In genomic region chr22:45211848-45212247, GRCh38 we compare ENCODE assay signal across 11 cellular contexts. TPM values are rescaled to one million over a fixed set of nuclear protein-coding genes. Genes with fewer than 3 reads are reported as not detected.
A peak's percentile ranks its signal among the peaks of the same experiment; 100 is the strongest.
DNase-seq lines count a peak whose midpoint lies in the region; FAIRE-seq and TF ChIP-seq lines count a peak whose summit lies in the region.
"Had no signal": no experiment of that assay in that cellular context is flagged by ENCODE, and none has a peak within 500 bp of the region (broad histone marks: within the 10 kb centered on the region; RNA-seq: fewer than 3 reads in every experiment).

No MANE protein-coding gene starts in this region.

- peak overlapping the region; percentile 98 for H3K27ac Mint-ChIP-seq in HFFc6

- peak overlapping the region; percentile 36 to 65 (median 44) for H3K4me3 ChIP-seq in breast epithelium
- H3K4me3 ChIP-seq in kidney (ENCODE audit: low read length in 2 of 2) = no peak overlapping the region
- peak overlapping the region; percentile 23 to 63 (median 57) for H3K4me3 ChIP-seq in subcutaneous abdominal adipose tissue (ENCODE audit: low read depth in 1 of 5, low read length in 5 of 5)
- no peak overlapping the region for H3K4me3 ChIP-seq in HAP-1

- no peak overlapping the region for H3K9ac ChIP-seq in kidney (ENCODE audit: low read length in 2 of 2)
- H3K9ac ChIP-seq in subcutaneous abdominal adipose tissue (ENCODE audit: low read length in 5 of 5) = peak overlapping the region in 4 of 5 donors; percentile 13 to 64 (median 40)

- H3K4me1 ChIP-seq in breast epithelium (peaks cover 0 to 9% of the 10 kb centered on the region in 2 donors), kidney (ENCODE audit: control insufficient read depth in 1 of 2, insufficient read depth in 1 of 2, low read depth in 1 of 2, low read length in 2 of 2) (peaks cover 0 to 6% of the 10 kb centered on the region in 2 donors), subcutaneous abdominal adipose tissue (ENCODE audit: control insufficient read depth in 5 of 5, insufficient read depth in 5 of 5, low read length in 5 of 5) (peaks cover 3 to 55% (median 46%) of the 10 kb centered on the region in 5 donors), HAP-1 (no peaks in the 10 kb centered on the region)

- TF ChIP-seq CTCF in HFFc6 (IDR thresholded peaks at IDR 0.05) (no peak), breast epithelium (IDR thresholded peaks at IDR 0.05) (no peak), kidney (IDR thresholded peaks at IDR 0.05; ENCODE audit: borderline replicate concordance, extremely low read depth, insufficient read depth) (no peak)

- H3K36me3 ChIP-seq in breast epithelium (no peaks in the 10 kb centered on the region), kidney (ENCODE audit: control insufficient read depth in 1 of 2, insufficient read depth in 2 of 2, low read length in 2 of 2) (no peaks in the 10 kb centered on the region), subcutaneous abdominal adipose tissue (ENCODE audit: control insufficient read depth in 5 of 5, insufficient read depth in 5 of 5, low read length in 5 of 5) (peaks cover 0 to 21% (median 5%) of the 10 kb centered on the region in 5 donors), HAP-1 (replicated peaks) (no peaks in the 10 kb centered on the region)

- H3K36me3 Mint-ChIP-seq in HFFc6 (ENCODE audit: low read depth) = peaks cover 21% of the 10 kb centered on the region

- intact Hi-C loops in breast epithelium (cut with DNase I; ENCODE audit: low total_unique reads) = no loop called here
- intact Hi-C loops in kidney (cut with DNase I) = no loop called here

- peak overlapping the region; percentile 91 for H3K4me3 Mint-ChIP-seq in HFFc6
- H3K4me3 Mint-ChIP-seq: T-cell had no signal

- H3K27me3 Mint-ChIP-seq in HFFc6 (ENCODE audit: insufficient read depth) = peaks cover 3% of the 10 kb centered on the region
- H3K27me3 Mint-ChIP-seq: T-cell had no signal

- H3K27ac ChIP-seq in breast epithelium (peak overlapping the region; percentile 11 to 87), kidney (ENCODE audit: low read depth in 2 of 2, low read length in 2 of 2) (no peak overlapping the region), subcutaneous abdominal adipose tissue (ENCODE audit: low read depth, low read length) (peak overlapping the region; percentile 65)

- peaks cover 58% of the 10 kb centered on the region for H3K4me1 Mint-ChIP-seq in HFFc6 (ENCODE audit: low read depth)

- H3K9me3 ChIP-seq in breast epithelium (no peaks in the 10 kb centered on the region), kidney (ENCODE audit: control insufficient read depth in 1 of 2, low read length in 2 of 2) (no peaks in the 10 kb centered on the region), subcutaneous abdominal adipose tissue (ENCODE audit: control insufficient read depth in 5 of 5, low read length in 5 of 5) (no peaks in the 10 kb centered on the region), HAP-1 (no peaks in the 10 kb centered on the region)

- no peaks in the 10 kb centered on the region for H3K27me3 ChIP-seq in breast epithelium
- peaks cover 0 to 24% (median 0%) of the 10 kb centered on the region in 5 donors for H3K27me3 ChIP-seq in subcutaneous abdominal adipose tissue (ENCODE audit: control insufficient read depth in 5 of 5, insufficient read depth in 4 of 5, low read length in 5 of 5)
- H3K27me3 ChIP-seq in HAP-1 (ENCODE audit: low read depth) = no peaks in the 10 kb centered on the region

- no peaks in the 10 kb centered on the region for H3K9me3 Mint-ChIP-seq in HFFc6
- H3K9me3 Mint-ChIP-seq: T-cell had no signal

- FAIRE-seq in kidney (lab: Jason Lieb, UNC) = no peak

- in situ Hi-C loops in HAP-1 (cut with MboI; ENCODE audit: low sequenced_read_pairs) = no loop called here

- TF ChIP-seq POLR2A in breast epithelium (IDR thresholded peaks at IDR 0.05) = no peak

- DNase-seq in HFFc6 = no peak
- DNase-seq in breast epithelium (ENCODE audit: low spot score in 2 of 2) = no peak
- peak; percentile 56 for DNase-seq in kidney
- DNase-seq in NCI-H510A (lab: John Stamatoyannopoulos, UW) = no peak
- no peak for DNase-seq in dermis blood vessel endothelial cell
- no peak for DNase-seq in HAP-1 (ENCODE audit: low spot score in 2 of 2)
- no peak for DNase-seq in T-helper 2 cell
- DNase-seq: central memory CD4-positive, alpha-beta T cell; DMS79; T-cell had no signal

RNA-seq across cellular contexts. Expression of gene KIAA0930, which starts 28.8 kb away (rescaled TPM):
- 10 to 100 TPM; 53.9 to 70.1 (median 57.8) TPM for total RNA-seq in HFFc6 (2021; fragmentation: NEBNext Ultra II Directional; extraction: Animal tissue kit (Norgen Biotek cat#: 25700))
- total RNA-seq in breast epithelium = 10 to 100 TPM; 29.4 to 45.3 (median 35.1) TPM
- total RNA-seq in kidney = 55.4 TPM
- 26.4 TPM for polyA plus RNA-seq in kidney (ENCODE audit: insufficient read depth, low read depth, low replicate concordance)
- total RNA-seq in dermis blood vessel endothelial cell = 73.9 and 81.8 TPM in 2 replicates

RNA-seq across cellular contexts. Expression of gene NUP50, which starts 48.1 kb away (rescaled TPM):
- 10 to 100 TPM; 44.3 to 63.0 (median 56.6) TPM for total RNA-seq in HFFc6 (2021; fragmentation: NEBNext Ultra II Directional; extraction: Animal tissue kit (Norgen Biotek cat#: 25700))
- total RNA-seq in breast epithelium = 10 to 100 TPM; 40.6 to 53.9 (median 49.2) TPM
- 64.2 TPM for total RNA-seq in kidney
- 11.3 TPM for polyA plus RNA-seq in kidney (ENCODE audit: insufficient read depth, low read depth, low replicate concordance)
- 68.6 and 85.5 TPM in 2 replicates for total RNA-seq in dermis blood vessel endothelial cell

Comparison
In these comparisons a context has a peak if more than half of its experiments do, and no peak if none do; other contexts are left out.
1. H3K27ac ChIP-seq: peak in breast epithelium (2 of 2) and subcutaneous abdominal adipose tissue (single experiment); none in kidney (0 of 2).
2. H3K4me3 ChIP-seq: peak in breast epithelium (3 of 3) and subcutaneous abdominal adipose tissue (5 of 5); none in kidney (0 of 2) and HAP-1 (single experiment).
3. H3K9ac ChIP-seq: peak in subcutaneous abdominal adipose tissue (4 of 5); none in kidney (0 of 2).